ENCODE assay signal across 1 cellular context in genomic region chr9:74952281-74953151, GRCh38.
A peak's percentile ranks its signal among the peaks of the same experiment; 100 is the strongest.
TF ChIP-seq lines count a peak whose summit lies in the region.

A gene with protein sequence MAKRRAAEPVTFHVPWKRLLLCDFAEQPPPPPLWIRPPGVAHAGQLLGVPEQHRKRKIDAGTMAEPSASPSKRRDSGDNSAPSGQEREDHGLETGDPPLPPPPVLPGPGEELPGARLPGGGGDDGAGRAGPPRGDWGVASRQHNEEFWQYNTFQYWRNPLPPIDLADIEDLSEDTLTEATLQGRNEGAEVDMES (minus strand): TSS chr9:74952912. CDS start chr9:74952611, 301 bp downstream.

TF ChIP-seq in H1, 55 proteins besides CTCF, POLR2A, EP300 and RAD21 (continued from another document):
- TF ChIP-seq GTF2F1 (IDR thresholded peaks at IDR 0.05; ENCODE audit: borderline replicate concordance, low read depth, low read length): no peak; the same call in 1 of the 2 replicates
- TF ChIP-seq JUND (IDR thresholded peaks at IDR 0.05; ENCODE audit: low read length): no peak
- TF ChIP-seq PHF8 (conservative IDR thresholded peaks at IDR 0.05; ENCODE audit: low read depth, low read length): peak; percentile 86
- TF ChIP-seq KDM4A (IDR thresholded peaks at IDR 0.05; ENCODE audit: low read depth, low read length, severe bottlenecking): peak; percentile 47
- no peak for TF ChIP-seq EGR1 (IDR thresholded peaks at IDR 0.05; ENCODE audit: borderline replicate concordance, low read depth, low read length)
- no peak for TF ChIP-seq SRF (IDR thresholded peaks at IDR 0.05; ENCODE audit: low read depth, low read length)
- TF ChIP-seq KDM5A (IDR thresholded peaks at IDR 0.05; ENCODE audit: low read length): no peak
- no peak for TF ChIP-seq BCL11A (IDR thresholded peaks at IDR 0.05; ENCODE audit: low read depth in 2 of 2, low read length in 2 of 2)
- TF ChIP-seq SIRT6 (IDR thresholded peaks at IDR 0.05; ENCODE audit: low read length): no peak
- TF ChIP-seq JUN (IDR thresholded peaks at IDR 0.05; ENCODE audit: low read depth, low read length): no peak
- no peak for TF ChIP-seq SIX5 (IDR thresholded peaks at IDR 0.05; ENCODE audit: low read depth, low read length)
- no peak for TF ChIP-seq BRCA1 (IDR thresholded peaks at IDR 0.05; ENCODE audit: low read depth, low read length)
- no peak for TF ChIP-seq CBX8 (IDR thresholded peaks at IDR 0.05; ENCODE audit: borderline replicate concordance, low read depth, low read length)
- peak; percentile 35; the same call in 1 of the 2 replicates for TF ChIP-seq POLR2AphosphoS5 (IDR thresholded peaks at IDR 0.05; ENCODE audit: low read depth, low read length)
- no peak for TF ChIP-seq TCF12 (IDR thresholded peaks at IDR 0.05; ENCODE audit: low read depth, low read length)
- TF ChIP-seq YY1 (IDR thresholded peaks at IDR 0.05; ENCODE audit: low read depth, low read length): 0 out of 2 replicates have a peak, but pooled peaks have one; percentile 32
- no peak for TF ChIP-seq MAFK (IDR thresholded peaks at IDR 0.05; ENCODE audit: low read depth, low read length)
- TF ChIP-seq CHD2 (IDR thresholded peaks at IDR 0.05; ENCODE audit: low read length): no peak
- no peak for TF ChIP-seq POU5F1 (IDR thresholded peaks at IDR 0.05; ENCODE audit: low read depth, low read length)
- no peak for TF ChIP-seq NANOG (IDR thresholded peaks at IDR 0.05; ENCODE audit: insufficient read depth, low read depth, low read length, poor library complexity, severe bottlenecking)
- TF ChIP-seq HDAC6 (IDR thresholded peaks at IDR 0.05; ENCODE audit: low read depth, low read length): no peak
- peak; percentile 59; the same call in 1 of the 2 replicates for TF ChIP-seq GABPA (IDR thresholded peaks at IDR 0.05; ENCODE audit: borderline replicate concordance, insufficient read depth, low read length)
- peak; percentile 66 to 89; a peak in 2 of 4 replicates for TF ChIP-seq SIN3A (conservative IDR thresholded peaks at IDR 0.05 in 1 of 2, IDR thresholded peaks at IDR 0.05 in 1 of 2; ENCODE audit: low read depth in 1 of 2, low read length in 2 of 2)
- no peak for TF ChIP-seq SAP30 (IDR thresholded peaks at IDR 0.05; ENCODE audit: insufficient read depth, insufficient replicate concordance, low read length)
- peak in 1 of 2 experiments; percentile 68; a peak in 1 of 4 replicates for TF ChIP-seq HDAC2 (IDR thresholded peaks at IDR 0.05; ENCODE audit: borderline replicate concordance in 1 of 2, low read depth in 2 of 2, low read length in 2 of 2)
- no peak for TF ChIP-seq RNF2 (IDR thresholded peaks at IDR 0.05; ENCODE audit: borderline replicate concordance, low read depth, low read length, missing control alignments, poor library complexity, severe bottlenecking)
- TF ChIP-seq KDM1A (IDR thresholded peaks at IDR 0.05; ENCODE audit: borderline replicate concordance, low read length): 0 out of 2 replicates have a peak, but pooled peaks have one; percentile 8
- no peak for TF ChIP-seq SP2 (IDR thresholded peaks at IDR 0.05; ENCODE audit: low read length)
- TF ChIP-seq, protein P1, sequence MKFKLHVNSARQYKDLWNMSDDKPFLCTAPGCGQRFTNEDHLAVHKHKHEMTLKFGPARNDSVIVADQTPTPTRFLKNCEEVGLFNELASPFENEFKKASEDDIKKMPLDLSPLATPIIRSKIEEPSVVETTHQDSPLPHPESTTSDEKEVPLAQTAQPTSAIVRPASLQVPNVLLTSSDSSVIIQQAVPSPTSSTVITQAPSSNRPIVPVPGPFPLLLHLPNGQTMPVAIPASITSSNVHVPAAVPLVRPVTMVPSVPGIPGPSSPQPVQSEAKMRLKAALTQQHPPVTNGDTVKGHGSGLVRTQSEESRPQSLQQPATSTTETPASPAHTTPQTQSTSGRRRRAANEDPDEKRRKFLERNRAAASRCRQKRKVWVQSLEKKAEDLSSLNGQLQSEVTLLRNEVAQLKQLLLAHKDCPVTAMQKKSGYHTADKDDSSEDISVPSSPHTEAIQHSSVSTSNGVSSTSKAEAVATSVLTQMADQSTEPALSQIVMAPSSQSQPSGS (IDR thresholded peaks at IDR 0.05; ENCODE audit: low read length): no peak
- no peak; the same call in 1 of the 2 replicates for TF ChIP-seq TAF1 (IDR thresholded peaks at IDR 0.05; ENCODE audit: low read depth, low read length)
- no peak for TF ChIP-seq TAF7 (optimal IDR thresholded peaks at IDR 0.05; ENCODE audit: borderline replicate concordance, low read depth, low read length)
- no peak for TF ChIP-seq RFX5 (IDR thresholded peaks at IDR 0.05; ENCODE audit: borderline replicate concordance, low read depth, low read length)
- TF ChIP-seq, protein P2, sequence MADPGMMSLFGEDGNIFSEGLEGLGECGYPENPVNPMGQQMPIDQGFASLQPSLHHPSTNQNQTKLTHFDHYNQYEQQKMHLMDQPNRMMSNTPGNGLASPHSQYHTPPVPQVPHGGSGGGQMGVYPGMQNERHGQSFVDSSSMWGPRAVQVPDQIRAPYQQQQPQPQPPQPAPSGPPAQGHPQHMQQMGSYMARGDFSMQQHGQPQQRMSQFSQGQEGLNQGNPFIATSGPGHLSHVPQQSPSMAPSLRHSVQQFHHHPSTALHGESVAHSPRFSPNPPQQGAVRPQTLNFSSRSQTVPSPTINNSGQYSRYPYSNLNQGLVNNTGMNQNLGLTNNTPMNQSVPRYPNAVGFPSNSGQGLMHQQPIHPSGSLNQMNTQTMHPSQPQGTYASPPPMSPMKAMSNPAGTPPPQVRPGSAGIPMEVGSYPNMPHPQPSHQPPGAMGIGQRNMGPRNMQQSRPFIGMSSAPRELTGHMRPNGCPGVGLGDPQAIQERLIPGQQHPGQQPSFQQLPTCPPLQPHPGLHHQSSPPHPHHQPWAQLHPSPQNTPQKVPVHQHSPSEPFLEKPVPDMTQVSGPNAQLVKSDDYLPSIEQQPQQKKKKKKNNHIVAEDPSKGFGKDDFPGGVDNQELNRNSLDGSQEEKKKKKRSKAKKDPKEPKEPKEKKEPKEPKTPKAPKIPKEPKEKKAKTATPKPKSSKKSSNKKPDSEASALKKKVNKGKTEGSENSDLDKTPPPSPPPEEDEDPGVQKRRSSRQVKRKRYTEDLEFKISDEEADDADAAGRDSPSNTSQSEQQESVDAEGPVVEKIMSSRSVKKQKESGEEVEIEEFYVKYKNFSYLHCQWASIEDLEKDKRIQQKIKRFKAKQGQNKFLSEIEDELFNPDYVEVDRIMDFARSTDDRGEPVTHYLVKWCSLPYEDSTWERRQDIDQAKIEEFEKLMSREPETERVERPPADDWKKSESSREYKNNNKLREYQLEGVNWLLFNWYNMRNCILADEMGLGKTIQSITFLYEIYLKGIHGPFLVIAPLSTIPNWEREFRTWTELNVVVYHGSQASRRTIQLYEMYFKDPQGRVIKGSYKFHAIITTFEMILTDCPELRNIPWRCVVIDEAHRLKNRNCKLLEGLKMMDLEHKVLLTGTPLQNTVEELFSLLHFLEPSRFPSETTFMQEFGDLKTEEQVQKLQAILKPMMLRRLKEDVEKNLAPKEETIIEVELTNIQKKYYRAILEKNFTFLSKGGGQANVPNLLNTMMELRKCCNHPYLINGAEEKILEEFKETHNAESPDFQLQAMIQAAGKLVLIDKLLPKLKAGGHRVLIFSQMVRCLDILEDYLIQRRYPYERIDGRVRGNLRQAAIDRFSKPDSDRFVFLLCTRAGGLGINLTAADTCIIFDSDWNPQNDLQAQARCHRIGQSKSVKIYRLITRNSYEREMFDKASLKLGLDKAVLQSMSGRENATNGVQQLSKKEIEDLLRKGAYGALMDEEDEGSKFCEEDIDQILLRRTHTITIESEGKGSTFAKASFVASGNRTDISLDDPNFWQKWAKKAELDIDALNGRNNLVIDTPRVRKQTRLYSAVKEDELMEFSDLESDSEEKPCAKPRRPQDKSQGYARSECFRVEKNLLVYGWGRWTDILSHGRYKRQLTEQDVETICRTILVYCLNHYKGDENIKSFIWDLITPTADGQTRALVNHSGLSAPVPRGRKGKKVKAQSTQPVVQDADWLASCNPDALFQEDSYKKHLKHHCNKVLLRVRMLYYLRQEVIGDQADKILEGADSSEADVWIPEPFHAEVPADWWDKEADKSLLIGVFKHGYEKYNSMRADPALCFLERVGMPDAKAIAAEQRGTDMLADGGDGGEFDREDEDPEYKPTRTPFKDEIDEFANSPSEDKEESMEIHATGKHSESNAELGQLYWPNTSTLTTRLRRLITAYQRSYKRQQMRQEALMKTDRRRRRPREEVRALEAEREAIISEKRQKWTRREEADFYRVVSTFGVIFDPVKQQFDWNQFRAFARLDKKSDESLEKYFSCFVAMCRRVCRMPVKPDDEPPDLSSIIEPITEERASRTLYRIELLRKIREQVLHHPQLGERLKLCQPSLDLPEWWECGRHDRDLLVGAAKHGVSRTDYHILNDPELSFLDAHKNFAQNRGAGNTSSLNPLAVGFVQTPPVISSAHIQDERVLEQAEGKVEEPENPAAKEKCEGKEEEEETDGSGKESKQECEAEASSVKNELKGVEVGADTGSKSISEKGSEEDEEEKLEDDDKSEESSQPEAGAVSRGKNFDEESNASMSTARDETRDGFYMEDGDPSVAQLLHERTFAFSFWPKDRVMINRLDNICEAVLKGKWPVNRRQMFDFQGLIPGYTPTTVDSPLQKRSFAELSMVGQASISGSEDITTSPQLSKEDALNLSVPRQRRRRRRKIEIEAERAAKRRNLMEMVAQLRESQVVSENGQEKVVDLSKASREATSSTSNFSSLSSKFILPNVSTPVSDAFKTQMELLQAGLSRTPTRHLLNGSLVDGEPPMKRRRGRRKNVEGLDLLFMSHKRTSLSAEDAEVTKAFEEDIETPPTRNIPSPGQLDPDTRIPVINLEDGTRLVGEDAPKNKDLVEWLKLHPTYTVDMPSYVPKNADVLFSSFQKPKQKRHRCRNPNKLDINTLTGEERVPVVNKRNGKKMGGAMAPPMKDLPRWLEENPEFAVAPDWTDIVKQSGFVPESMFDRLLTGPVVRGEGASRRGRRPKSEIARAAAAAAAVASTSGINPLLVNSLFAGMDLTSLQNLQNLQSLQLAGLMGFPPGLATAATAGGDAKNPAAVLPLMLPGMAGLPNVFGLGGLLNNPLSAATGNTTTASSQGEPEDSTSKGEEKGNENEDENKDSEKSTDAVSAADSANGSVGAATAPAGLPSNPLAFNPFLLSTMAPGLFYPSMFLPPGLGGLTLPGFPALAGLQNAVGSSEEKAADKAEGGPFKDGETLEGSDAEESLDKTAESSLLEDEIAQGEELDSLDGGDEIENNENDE (IDR thresholded peaks at IDR 0.05; ENCODE audit: insufficient replicate concordance, low read length): no peak
- no peak for TF ChIP-seq SP1 (IDR thresholded peaks at IDR 0.05; ENCODE audit: low read depth, low read length)
- TF ChIP-seq CREB1 (IDR thresholded peaks at IDR 0.05): peak; percentile 62
- TF ChIP-seq ASH2L (IDR thresholded peaks at IDR 0.05; ENCODE audit: low read length): peak; percentile 97
- no peak for TF ChIP-seq SUZ12 (IDR thresholded peaks at IDR 0.05; ENCODE audit: low read length)
- TF ChIP-seq ATF3 (IDR thresholded peaks at IDR 0.05; ENCODE audit: insufficient read depth, low read depth, low read length): no peak
- no peak for TF ChIP-seq BACH1 (IDR thresholded peaks at IDR 0.05; ENCODE audit: low read length)
- TF ChIP-seq RXRA (IDR thresholded peaks at IDR 0.05; ENCODE audit: insufficient read depth, low read depth, low read length): no peak
- TF ChIP-seq TBP (IDR thresholded peaks at IDR 0.05; ENCODE audit: low read depth, low read length): peak; percentile 14; the same call in 1 of the 2 replicates
